In genomic region chr16:58733671-58734458, GRCh38 we compare ENCODE assay signal across 8 cellular contexts. TPM values are rescaled to one million over a fixed set of nuclear protein-coding genes. Genes with fewer than 3 reads are reported as not detected.
DNase-seq lines count a peak whose midpoint lies in the region; ATAC-seq and TF ChIP-seq lines count a peak whose summit lies in the region.

GOT2 (minus strand) TSS chr16:58734316; CDS start chr16:58734228, 88 bp downstream.

- ATAC-seq in GM21447 (IDR thresholded peaks at IDR 0.05; ENCODE audit: unreplicated experiment) (peak; percentile 87), esophagus mucosa (peak; percentile 96)

- BruUV-seq in OCI-LY7 (replicated peaks; lab: Mats Ljungman, UMichigan) = no TSS peak

- H3K27ac ChIP-seq in HUES64 (ENCODE audit: low read depth, low read length) (peak within 1 kb of the TSS; percentile 44; the same call in 1 of the 2 replicates), OCI-LY7 (ENCODE audit: low read depth, low read length, poor library complexity, severe bottlenecking) (peak within 1 kb of the TSS; percentile 68), muscle layer of duodenum (ENCODE audit: low read length) (peak within 1 kb of the TSS; percentile 43)

- intact Hi-C loops in OCI-LY7 (cut with micrococcal nuclease; ENCODE audit: unreplicated experiment) = loop anchor here (2.0 to 5.0 kb wide), 2 partner anchors 105 to 317 kb away; partner anchors contain the start of gene CNOT1

- H3K9me2 ChIP-seq in OCI-LY7 (ENCODE audit: insufficient read depth, low read length) = no peaks in the 10 kb centered on the region

- H4K20me1 ChIP-seq in OCI-LY7 (ENCODE audit: insufficient read depth, low read length) = peaks cover 9% of the 10 kb centered on the region; the same call in 1 of the 2 replicates

- POLR2A ChIA-PET in OCI-LY7 (lab: Charles Lee) = interaction anchor here (0.7 kb wide), 1 partner anchor 71 kb away, joined by 3 read pairs; no protein-coding TSS in a partner anchor

- H3K36me3 ChIP-seq in HUES64 (ENCODE audit: insufficient read depth, low read length) (peaks cover 12% of the 10 kb centered on the region; the same call in 1 of the 2 replicates), OCI-LY7 (ENCODE audit: insufficient read depth, low read length) (peaks cover 43% of the 10 kb centered on the region), muscle layer of duodenum (ENCODE audit: control insufficient read depth in 1 of 2, insufficient read depth in 2 of 2, low read length in 2 of 2) (no peaks in the 10 kb centered on the region)

- H3K4me3 ChIP-seq in HUES64 (ENCODE audit: low read length) (peak within 1 kb of the TSS; percentile 84), OCI-LY7 (ENCODE audit: low read depth, low read length, poor library complexity, severe bottlenecking) (peak within 1 kb of the TSS; percentile 98), muscle layer of duodenum (ENCODE audit: low read depth in 1 of 2, low read length in 2 of 2) (peak within 1 kb of the TSS; percentile 78 to 97)

- CTCF ChIA-PET in OCI-LY7 (lab: Charles Lee; ENCODE audit: unreplicated experiment) = interaction anchor here (0.6 kb wide), 1 partner anchor 11 kb away, joined by 5 read pairs; no protein-coding TSS in a partner anchor

- peak within 1 kb of the TSS; percentile 86 for H3K9ac ChIP-seq in HUES64 (ENCODE audit: low read depth, low read length)

- 1% methylated on average over 68 of the region's 68 CpGs for WGBS in HUES64

- H3K79me2 ChIP-seq in OCI-LY7 (ENCODE audit: insufficient read depth, low read depth, low read length) = peaks cover 53% of the 10 kb centered on the region

- DNase-seq in DMS 273 treated with DMSO at 0.1 percent for 48 hours (lab: John Stamatoyannopoulos, UW) = peak; percentile 74
- DNase-seq in OCI-LY7 (ENCODE audit: low spot score) = peak; percentile 90
- DNase-seq in activated T-cell treated with anti-CD3 and anti-CD28 coated beads, Interleukin-2, amount 50 U/mL, for 1 hour = peak; percentile 84
- peak; percentile 54 to 76 for DNase-seq in stimulated activated CD8-positive, alpha-beta memory T cell treated with anti-CD3 and anti-CD28 coated beads, Interleukin-7, amount 100 ng/mL, for 4 hours (ENCODE audit: low read depth in 2 of 2)

- H3K27me3 ChIP-seq in HUES64 (ENCODE audit: insufficient read depth, low read length) (no peaks in the 10 kb centered on the region), muscle layer of duodenum (ENCODE audit: low read depth, low read length) (no peaks in the 10 kb centered on the region)

- peak within 1 kb of the TSS; percentile 97 for H2AFZ ChIP-seq in OCI-LY7 (ENCODE audit: low read length)

- peak within 1 kb of the TSS; percentile 86 for H3K4me2 ChIP-seq in OCI-LY7 (ENCODE audit: low read length)

- H3K9me3 ChIP-seq in HUES64 (ENCODE audit: insufficient read depth, low read depth, low read length) = no peaks in the 10 kb centered on the region
- H3K9me3 ChIP-seq in OCI-LY7 (ENCODE audit: low read length) = peaks cover 11% of the 10 kb centered on the region
- H3K9me3 ChIP-seq in muscle layer of duodenum (ENCODE audit: control insufficient read depth in 1 of 2, low read length in 2 of 2) = no peaks in the 10 kb centered on the region

- peaks cover 13% of the 10 kb centered on the region; the same call in 1 of the 2 replicates for H3K4me1 ChIP-seq in HUES64 (ENCODE audit: insufficient read depth, low read length)
- H3K4me1 ChIP-seq in OCI-LY7 (ENCODE audit: insufficient read depth, low read length, poor library complexity, severe bottlenecking) = peaks cover 49% of the 10 kb centered on the region
- H3K4me1 ChIP-seq in muscle layer of duodenum (ENCODE audit: control insufficient read depth in 1 of 2, insufficient read depth in 2 of 2, low read length in 2 of 2) = peaks cover 9 to 28% of the 10 kb centered on the region in 2 donors

- TF ChIP-seq CTCF in OCI-LY7 (conservative IDR thresholded peaks at IDR 0.05; ENCODE audit: low read length) = peak; percentile 89

RNA-seq across cellular contexts. Expression of gene GOT2, which starts in this region (rescaled TPM):
- 150 TPM for polyA plus RNA-seq in HUES64 (2013, experiment 1 of 2)
- polyA plus RNA-seq in HUES64 (2013, experiment 2 of 2) = 146 TPM
- 90.8 and 104 TPM in 2 replicates for total RNA-seq in OCI-LY7 (2014; rRNA removed; shearing (Covaris generic))
- total RNA-seq in OCI-LY7 (2022) (280 and 308 TPM in 2 replicates), esophagus mucosa (98.2 TPM)

Comparison
In these comparisons a context has a peak if more than half of its experiments do, and no peak if none do; other contexts are left out.
1. Peak in every context shown above with its lines: DNase-seq, ATAC-seq, H3K4me3 ChIP-seq and H3K27ac ChIP-seq.